Comparison of ENCODE assay signal across 8 cellular contexts in genomic region chr19:19361075-19361594, GRCh38. TPM values are rescaled to one million over a fixed set of nuclear protein-coding genes. Genes with fewer than 3 reads are reported as not detected.
A peak's percentile ranks its signal among the peaks of the same experiment; 100 is the strongest.
DNase-seq lines count a peak whose midpoint lies in the region; ATAC-seq and TF ChIP-seq lines count a peak whose summit lies in the region.

No MANE protein-coding gene starts in this region.

- H3K9me3 Mint-ChIP-seq in CD4-positive, alpha-beta T cell = no peaks in the 10 kb centered on the region
- no peaks in the 10 kb centered on the region for H3K9me3 Mint-ChIP-seq in activated T-helper 17 cell treated with anti-CD3 and anti-CD28 coated beads, Interleukin-2, amount 50 U/mL, for 72 hours

- no peaks in the 10 kb centered on the region for H3K27me3 ChIP-seq in CD4-positive, alpha-beta T cell (ENCODE audit: control insufficient read depth, insufficient read depth, low read length)
- no peaks in the 10 kb centered on the region for H3K27me3 ChIP-seq in suprapubic skin

- DNase-seq in CD4-positive, alpha-beta T cell = peak; percentile 31 to 64 (median 57)
- peak; percentile 81 for DNase-seq in GM20000 (ENCODE audit: low spot score)
- DNase-seq in LNCaP clone FGC (ENCODE audit: low read depth) = peak; percentile 69
- peak; percentile 87 for DNase-seq in RPMI8226
- peak; percentile 83 for DNase-seq in fibroblast of villous mesenchyme (ENCODE audit: low read depth)
- peak; percentile 76 for DNase-seq in omental fat pad (ENCODE audit: low spot score)
- DNase-seq in suprapubic skin (ENCODE audit: low spot score in 2 of 2) = peak; percentile 85 to 87

- H3K27me3 Mint-ChIP-seq in CD4-positive, alpha-beta T cell = no peaks in the 10 kb centered on the region
- no peaks in the 10 kb centered on the region for H3K27me3 Mint-ChIP-seq in activated T-helper 17 cell treated with anti-CD3 and anti-CD28 coated beads, Interleukin-2, amount 50 U/mL, for 72 hours

- TF ChIP-seq POLR2A in suprapubic skin (IDR thresholded peaks at IDR 0.05) = no peak

- WGBS in suprapubic skin = 7% methylated on average over 14 of the region's 14 CpGs

- H3K9me3 ChIP-seq in CD4-positive, alpha-beta T cell (ENCODE audit: control insufficient read depth, low read length) = no peaks in the 10 kb centered on the region
- H3K9me3 ChIP-seq in suprapubic skin = no peaks in the 10 kb centered on the region

- H3K27ac ChIP-seq in CD4-positive, alpha-beta T cell (ENCODE audit: low read depth, low read length) = no peak overlapping the region
- H3K27ac ChIP-seq in suprapubic skin = peak overlapping the region; percentile 45

- TF ChIP-seq CTCF in CD4-positive, alpha-beta T cell (IDR thresholded peaks at IDR 0.05) = peak; percentile 79
- TF ChIP-seq CTCF in GM20000 (IDR thresholded peaks at IDR 0.05; ENCODE audit: extremely low read depth, missing control alignments) = peak; percentile 60
- TF ChIP-seq CTCF in LNCaP clone FGC (IDR thresholded peaks at IDR 0.05; ENCODE audit: control insufficient read depth, extremely low read depth, insufficient read depth) = peak; percentile 71
- TF ChIP-seq CTCF in fibroblast of villous mesenchyme (IDR thresholded peaks at IDR 0.05; ENCODE audit: insufficient read depth, low read depth, low read length) = peak; percentile 87
- TF ChIP-seq CTCF in omental fat pad (IDR thresholded peaks at IDR 0.05) = peak in 2 of 3 donors; percentile 69 to 72
- peak; percentile 71 to 88 for TF ChIP-seq CTCF in suprapubic skin (IDR thresholded peaks at IDR 0.05)

- CTCF ChIA-PET in CD4-positive, alpha-beta T cell (lab: Charles Lee) = interaction anchor here (1.0 to 5.5 kb wide), 2 partner anchors 44 to 129 kb away, joined by 3 to 33 read pairs; partner anchors contain the start of gene GATAD2A

- peaks cover 21% of the 10 kb centered on the region for H3K4me1 ChIP-seq in suprapubic skin

- intact Hi-C loops in CD4-positive, alpha-beta T cell (cut with DNase I, micrococcal nuclease) = loop anchor here (2.0 to 10.0 kb wide), 2 partner anchors 46 to 284 kb away; partner anchors contain the start of gene GMIP (in 1 of the 2)

- H3K4me3 Mint-ChIP-seq in CD4-positive, alpha-beta T cell = peak overlapping the region; percentile 57
- H3K4me3 Mint-ChIP-seq in activated T-helper 17 cell treated with anti-CD3 and anti-CD28 coated beads, Interleukin-2, amount 50 U/mL, for 72 hours = peak overlapping the region; percentile 17

- H3K4me3 ChIP-seq in LNCaP clone FGC (ENCODE audit: low read depth, low read length) (no peak overlapping the region), fibroblast of villous mesenchyme (ENCODE audit: low read depth, low read length) (no peak overlapping the region), suprapubic skin (no peak overlapping the region)

- H3K36me3 ChIP-seq in suprapubic skin = peaks cover 20% of the 10 kb centered on the region

- peak; percentile 57 for ATAC-seq in CD4-positive, alpha-beta T cell (ENCODE audit: poor library complexity)
- peak; percentile 73 for ATAC-seq in activated T-helper 17 cell treated with anti-CD3 and anti-CD28 coated beads, Interleukin-2, amount 50 U/mL, for 72 hours (replicated peaks)
- peak; percentile 86 for ATAC-seq in omental fat pad (ENCODE audit: low FRiP score)

- POLR2A ChIA-PET in CD4-positive, alpha-beta T cell (lab: Charles Lee) = interaction anchor here (0.7 to 2.0 kb wide), 2 partner anchors 128 to 130 kb away, joined by 3 to 5 read pairs; no protein-coding TSS in a partner anchor

- TF ChIP-seq EP300 in suprapubic skin (IDR thresholded peaks at IDR 0.05) = no peak

- peaks cover 42% of the 10 kb centered on the region for H3K4me1 Mint-ChIP-seq in CD4-positive, alpha-beta T cell (ENCODE audit: low read depth)
- H3K4me1 Mint-ChIP-seq in activated T-helper 17 cell treated with anti-CD3 and anti-CD28 coated beads, Interleukin-2, amount 50 U/mL, for 72 hours = peaks cover 16% of the 10 kb centered on the region

- peak overlapping the region; percentile 75 for H3K27ac Mint-ChIP-seq in CD4-positive, alpha-beta T cell
- no peak overlapping the region for H3K27ac Mint-ChIP-seq in activated T-helper 17 cell treated with anti-CD3 and anti-CD28 coated beads, Interleukin-2, amount 50 U/mL, for 72 hours

- peaks cover 18% of the 10 kb centered on the region for H3K36me3 Mint-ChIP-seq in CD4-positive, alpha-beta T cell (ENCODE audit: low read depth)
- peaks cover 7% of the 10 kb centered on the region for H3K36me3 Mint-ChIP-seq in activated T-helper 17 cell treated with anti-CD3 and anti-CD28 coated beads, Interleukin-2, amount 50 U/mL, for 72 hours (ENCODE audit: low read depth)

RNA-seq across cellular contexts. Expression of gene MAU2, which starts 40.5 kb away (rescaled TPM):
- total RNA-seq in CD4-positive, alpha-beta T cell = 100 to 1,000 TPM; 132 to 133 TPM
- 10 to 100 TPM; 58.8 to 67.9 TPM for total RNA-seq in activated T-helper 17 cell treated with anti-CD3 and anti-CD28 coated beads, Interleukin-2, amount 50 U/mL, for 72 hours
- 30.6 and 32.4 TPM in 2 replicates for total RNA-seq in fibroblast of villous mesenchyme
- total RNA-seq in omental fat pad = 10 to 100 TPM; 27.6 to 78.5 (median 44.3) TPM
- total RNA-seq in suprapubic skin = 100 to 1,000 TPM in 1 of 4 donors, 10 to 100 TPM in 3; 59.5 to 220 (median 77.6) TPM

RNA-seq across cellular contexts. Expression of gene SUGP1, which starts 40.8 kb away (rescaled TPM):
- 10 to 100 TPM; 49.7 to 56.0 TPM for total RNA-seq in CD4-positive, alpha-beta T cell
- total RNA-seq in activated T-helper 17 cell treated with anti-CD3 and anti-CD28 coated beads, Interleukin-2, amount 50 U/mL, for 72 hours = 10 to 100 TPM; 50.2 to 51.1 TPM
- total RNA-seq in fibroblast of villous mesenchyme = 22.5 and 27.4 TPM in 2 replicates
- total RNA-seq in omental fat pad = 10 to 100 TPM; 22.8 to 31.2 (median 24.8) TPM
- 10 to 100 TPM; 23.1 to 64.8 (median 31.3) TPM for total RNA-seq in suprapubic skin

RNA-seq across cellular contexts. Expression of gene GATAD2A, which starts 44.3 kb away (rescaled TPM):
- total RNA-seq in CD4-positive, alpha-beta T cell = 100 to 1,000 TPM; 104 to 107 TPM
- 100 to 1,000 TPM in 1 of 2 donors, 10 to 100 TPM in 1; 88.0 to 160 TPM for total RNA-seq in activated T-helper 17 cell treated with anti-CD3 and anti-CD28 coated beads, Interleukin-2, amount 50 U/mL, for 72 hours
- total RNA-seq in fibroblast of villous mesenchyme = 44.5 and 57.0 TPM in 2 replicates
- 10 to 100 TPM; 25.9 to 80.3 (median 35.9) TPM for total RNA-seq in omental fat pad
- total RNA-seq in suprapubic skin = 10 to 100 TPM; 83.1 to 88.8 (median 86.4) TPM
